ENCODE assay signal across 21 cellular contexts in genomic region chr2:42336361-42336965, GRCh38. TPM values are rescaled to one million over a fixed set of nuclear protein-coding genes. Genes with fewer than 3 reads are reported as not detected.
A peak's percentile ranks its signal among the peaks of the same experiment; 100 is the strongest.
DNase-seq lines count a peak whose midpoint lies in the region; ATAC-seq, FAIRE-seq and TF ChIP-seq lines count a peak whose summit lies in the region.
"Had no signal": no experiment of that assay in that cellular context is flagged by ENCODE, and none has a peak within 500 bp of the region (broad histone marks: within the 10 kb centered on the region; RNA-seq: fewer than 3 reads in every experiment).

No MANE protein-coding gene starts in this region.

- H3K27ac ChIP-seq in HepG2 (ENCODE audit: extremely low read length, insufficient read depth, low read length), result no peak overlapping the region
- H3K27ac ChIP-seq: KMS-11, PC-9 had no signal

- DNase-seq in activated T-cell treated with anti-CD3 and anti-CD28 coated beads, Interleukin-2, amount 50 U/mL, for 24 hours, result no peak
- no peak for DNase-seq in activated T-cell treated with anti-CD3 and anti-CD28 coated beads, Interleukin-2, amount 50 U/mL, for 48 hours
- peak; percentile 13 for DNase-seq in astrocyte of the hippocampus (ENCODE audit: low read depth, low spot score)
- DNase-seq in HepG2 (ENCODE audit: low spot score), result no peak
- DNase-seq in stimulated activated effector memory CD8-positive, alpha-beta T cell treated with anti-CD3 and anti-CD28 coated beads, Interleukin-12 subunit alpha, Interleukin-12 subunit beta, amount 100 ng/mL, for 72 hours (ENCODE audit: low spot score in 2 of 2), result no peak
- no peak for DNase-seq in hepatic stellate cell (ENCODE audit: low spot score)
- DNase-seq in activated CD4-positive, CD25-positive, alpha-beta regulatory T cell treated with anti-CD3 and anti-CD28 coated beads, Interleukin-2, amount 50 U/mL, for 72 hours, result no peak
- DNase-seq: 8988T; CD8-positive, alpha-beta T cell; DMS79; MG63; NCI-H1105; NCI-H1694 treated with DMSO at 0.1 percent for 48 hours; NCI-H2107; NCI-H2227 treated with DMSO at 0.1 percent for 48 hours; NCI-H524; PC-9 had no signal

- peak overlapping the region; percentile 6 for H3K27ac Mint-ChIP-seq in activated T-cell treated with anti-CD3 and anti-CD28 coated beads, Interleukin-2, amount 50 U/mL, for 24 hours
- peak overlapping the region; percentile 14 for H3K27ac Mint-ChIP-seq in stimulated activated effector memory CD8-positive, alpha-beta T cell treated with anti-CD3 and anti-CD28 coated beads, Interleukin-12 subunit alpha, Interleukin-12 subunit beta, amount 100 ng/mL, for 72 hours

- H3K9me3 Mint-ChIP-seq in activated T-cell treated with anti-CD3 and anti-CD28 coated beads, Interleukin-2, amount 50 U/mL, for 24 hours, result no peaks in the 10 kb centered on the region
- no peaks in the 10 kb centered on the region for H3K9me3 Mint-ChIP-seq in stimulated activated effector memory CD8-positive, alpha-beta T cell treated with anti-CD3 and anti-CD28 coated beads, Interleukin-12 subunit alpha, Interleukin-12 subunit beta, amount 100 ng/mL, for 72 hours
- H3K9me3 Mint-ChIP-seq: CD8-positive, alpha-beta T cell had no signal

- H3K27me3 ChIP-seq in HepG2 (ENCODE audit: control insufficient read depth in 1 of 2, insufficient read depth in 2 of 2, low read length in 2 of 2), result no peaks in the 10 kb centered on the region
- H3K27me3 ChIP-seq: MG63 had no signal

- TF ChIP-seq POLR2A in HepG2 (IDR thresholded peaks at IDR 0.05; ENCODE audit: insufficient read depth in 1 of 2, low read depth in 2 of 2, low read length in 2 of 2), result no peak; a peak in 1 of 4 replicates

- H3K4me2 ChIP-seq in HepG2 (ENCODE audit: low read depth, low read length), result no peak overlapping the region
- H3K4me2 ChIP-seq: KMS-11, PC-9 had no signal

- ATAC-seq in HepG2, result no peak
- no peak for ATAC-seq in stimulated activated effector memory CD8-positive, alpha-beta T cell treated with anti-CD3 and anti-CD28 coated beads, Interleukin-12 subunit alpha, Interleukin-12 subunit beta, amount 100 ng/mL, for 72 hours
- ATAC-seq in HG02642 (IDR thresholded peaks at IDR 0.05; ENCODE audit: poor library complexity, unreplicated experiment), result no peak
- ATAC-seq: CD8-positive, alpha-beta T cell had no signal

- no TSS peak for BruUV-seq in HepG2 (replicated peaks; lab: Mats Ljungman, UMichigan)

- peaks cover 7% of the 10 kb centered on the region for H3K4me1 ChIP-seq in HepG2 (ENCODE audit: insufficient read depth, low read length)
- H3K4me1 ChIP-seq: HAP-1 had no signal

- TF ChIP-seq CTCF in HepG2 (CRISPR knock-in tag; IDR thresholded peaks at IDR 0.05), result no peak

- H3K9ac ChIP-seq in HepG2 (ENCODE audit: insufficient read depth, low read depth, low read length), result no peak overlapping the region
- H3K9ac ChIP-seq: KMS-11 had no signal

- POLR2A ChIA-PET in HepG2 (lab: Yijun Ruan, JAX), result no interaction called here

- over 99% methylated on average over 7 of the region's 9 CpGs for WGBS in HepG2 (ENCODE audit: low lambda C conversion rate)

- in situ Hi-C loops in HepG2 (cut with HindIII; ENCODE audit: extremely low pct_ligation_motif_present, low pct_unique_long_range_greater_than_20kb), result no loop called here

- no peaks in the 10 kb centered on the region for H3K79me2 ChIP-seq in HepG2 (ENCODE audit: insufficient read depth, low read length)

- H3K27me3 Mint-ChIP-seq in activated T-cell treated with anti-CD3 and anti-CD28 coated beads, Interleukin-2, amount 50 U/mL, for 24 hours, result no peaks in the 10 kb centered on the region

- peaks cover 76% of the 10 kb centered on the region for H4K20me1 ChIP-seq in HepG2 (ENCODE audit: insufficient read depth, low read length)

- no peak for FAIRE-seq in HepG2 (lab: Jason Lieb, UNC)
- FAIRE-seq: D721Med had no signal

- H3K4me3 ChIP-seq in HepG2 (replicated peaks in 1 of 3; ENCODE audit: insufficient read depth in 1 of 3, low read depth in 2 of 3, low read length in 3 of 3), result no peak overlapping the region
- H3K4me3 ChIP-seq: HAP-1, MG63, PC-9 had no signal

- CTCF ChIA-PET in HepG2 (lab: Yijun Ruan, JAX; ENCODE audit: low intra/inter-chr PET ratio, low total read pairs), result no interaction called here

- peaks cover 96% of the 10 kb centered on the region for H3K36me3 Mint-ChIP-seq in activated T-cell treated with anti-CD3 and anti-CD28 coated beads, Interleukin-2, amount 50 U/mL, for 24 hours (ENCODE audit: low read depth)
- peaks cover 86% of the 10 kb centered on the region for H3K36me3 Mint-ChIP-seq in stimulated activated effector memory CD8-positive, alpha-beta T cell treated with anti-CD3 and anti-CD28 coated beads, Interleukin-12 subunit alpha, Interleukin-12 subunit beta, amount 100 ng/mL, for 72 hours

- intact Hi-C loops in HepG2 (cut with micrococcal nuclease; ENCODE audit: unreplicated experiment), result no loop called here

- no peak overlapping the region for H3K4me3 Mint-ChIP-seq in activated T-cell treated with anti-CD3 and anti-CD28 coated beads, Interleukin-2, amount 50 U/mL, for 24 hours
- H3K4me3 Mint-ChIP-seq in stimulated activated effector memory CD8-positive, alpha-beta T cell treated with anti-CD3 and anti-CD28 coated beads, Interleukin-12 subunit alpha, Interleukin-12 subunit beta, amount 100 ng/mL, for 72 hours, result no peak overlapping the region
- H3K4me3 Mint-ChIP-seq: CD8-positive, alpha-beta T cell had no signal

- no peak for TF ChIP-seq EP300 in HepG2 (IDR thresholded peaks at IDR 0.05; ENCODE audit: low read depth in 2 of 2, low read length in 2 of 2)
- TF ChIP-seq EP300 in HepG2 (CRISPR knock-in tag; IDR thresholded peaks at IDR 0.05; ENCODE audit: borderline replicate concordance), result no peak

- H3K9me3 ChIP-seq in HepG2 (ENCODE audit: low read length), result no peaks in the 10 kb centered on the region
- H3K9me3 ChIP-seq: HAP-1, MG63 had no signal

- H3K36me3 ChIP-seq in HepG2 (replicated peaks in 1 of 2; ENCODE audit: control insufficient read depth in 1 of 2, insufficient read depth in 2 of 2, low read length in 2 of 2), result peaks cover 13 to 27% of the 10 kb centered on the region in 2 experiments

- H2AFZ ChIP-seq in HepG2 (ENCODE audit: low read length), result no peak overlapping the region
- H2AFZ ChIP-seq: PC-9 had no signal

- no peak for TF ChIP-seq RAD21 in HepG2 (CRISPR knock-in tag; IDR thresholded peaks at IDR 0.05)

- peaks cover 15% of the 10 kb centered on the region for H3K4me1 Mint-ChIP-seq in activated T-cell treated with anti-CD3 and anti-CD28 coated beads, Interleukin-2, amount 50 U/mL, for 24 hours (ENCODE audit: low read depth)
- peaks cover 21% of the 10 kb centered on the region for H3K4me1 Mint-ChIP-seq in stimulated activated effector memory CD8-positive, alpha-beta T cell treated with anti-CD3 and anti-CD28 coated beads, Interleukin-12 subunit alpha, Interleukin-12 subunit beta, amount 100 ng/mL, for 72 hours

TF ChIP-seq in HepG2, 621 proteins besides CTCF, POLR2A, EP300 and RAD21 (continues in another document):
- TF ChIP-seq BORCS8-MEF2B (CRISPR knock-in tag; IDR thresholded peaks at IDR 0.05) (no peak), ZNF232 (CRISPR knock-in tag; IDR thresholded peaks at IDR 0.05; ENCODE audit: borderline replicate concordance) (no peak), ATF7-NPFF (CRISPR knock-in tag; IDR thresholded peaks at IDR 0.05; ENCODE audit: low read depth) (no peak), ZNF335 (CRISPR knock-in tag; IDR thresholded peaks at IDR 0.05) (no peak; the same call in 1 of the 2 replicates), NCOA1 (CRISPR knock-in tag; IDR thresholded peaks at IDR 0.05) (no peak), POGZ (CRISPR knock-in tag; IDR thresholded peaks at IDR 0.05) (no peak), IKZF4 (CRISPR knock-in tag; IDR thresholded peaks at IDR 0.05; ENCODE audit: borderline replicate concordance, low read depth, not compliant biosample characterization) (no peak), ETS1 (CRISPR knock-in tag; IDR thresholded peaks at IDR 0.05) (no peak), ZNF446 (CRISPR knock-in tag; IDR thresholded peaks at IDR 0.05) (no peak), ZNF20 (CRISPR knock-in tag; IDR thresholded peaks at IDR 0.05) (no peak)

RNA-seq across cellular contexts. Expression of gene COX7A2L, which starts 24.6 kb away (rescaled TPM):
- total RNA-seq in HepG2 (2016; rRNA removed; fragmentation: Illumina TruSeq; extraction: Trizol), result 201 and 272 TPM in 2 replicates
- total RNA-seq in HepG2 (2016; cell fraction: cytosol; rRNA removed; fragmentation: Illumina TruSeq; extraction: Trizol; ENCODE audit: low read depth), result 111 and 117 TPM in 2 replicates
- 197 and 297 TPM in 2 replicates for total RNA-seq in HepG2 (2016; cell fraction: insoluble cytoplasmic fraction; rRNA removed; fragmentation: Illumina TruSeq; extraction: Trizol)
- 232 and 238 TPM in 2 replicates for total RNA-seq in HepG2 (2016; cell fraction: membrane; rRNA removed; fragmentation: Illumina TruSeq; extraction: Trizol)
- total RNA-seq in HepG2 (2016; cell fraction: nucleus; rRNA removed; fragmentation: Illumina TruSeq; extraction: Trizol), result 71.7 and 82.5 TPM in 2 replicates
- 122 and 155 TPM in 2 replicates for polyA plus RNA-seq in HepG2 (2011; rRNA removed)
- polyA plus RNA-seq in HepG2 (2011; cell fraction: cytosol; rRNA removed), result 137 and 167 TPM in 2 replicates
- 30.5 and 38.2 TPM in 2 replicates for polyA plus RNA-seq in HepG2 (2011; cell fraction: nucleus; rRNA removed)
- 187 and 191 TPM in 2 replicates for polyA plus RNA-seq in HepG2 (2012)
- 119 TPM in 2 replicates for polyA plus RNA-seq in HepG2 (2016; cell fraction: cytosol; fragmentation: Illumina TruSeq; extraction: Trizol; ENCODE audit: low read depth)
- polyA plus RNA-seq in HepG2 (2016; cell fraction: insoluble cytoplasmic fraction; fragmentation: Illumina TruSeq; extraction: Trizol; ENCODE audit: low read depth), result 279 and 314 TPM in 2 replicates
- 211 and 215 TPM in 2 replicates for polyA plus RNA-seq in HepG2 (2016; cell fraction: membrane; fragmentation: Illumina TruSeq; extraction: Trizol; ENCODE audit: low read depth)
- 118 and 123 TPM in 2 replicates for polyA plus RNA-seq in HepG2 (2016; cell fraction: nucleus; fragmentation: Illumina TruSeq; extraction: Trizol; ENCODE audit: insufficient read depth, low read depth)
- 66.1 and 73.1 TPM in 2 replicates for polyA minus RNA-seq in HepG2 (2011; rRNA and poly(A)+ RNA removed; ENCODE audit: low replicate concordance)
- 41.1 and 44.7 TPM in 2 replicates for polyA minus RNA-seq in HepG2 (2011; cell fraction: cytosol; rRNA and poly(A)+ RNA removed)
- 22.7 and 28.1 TPM in 2 replicates for polyA minus RNA-seq in HepG2 (2011; cell fraction: nucleus; rRNA and poly(A)+ RNA removed)
